In genomic region chr13:66618702-66619101, GRCh38 we compare ENCODE assay signal across 8 cellular contexts.
DNase-seq lines count a peak whose midpoint lies in the region; ATAC-seq and TF ChIP-seq lines count a peak whose summit lies in the region.
"Had no signal": no experiment of that assay in that cellular context is flagged by ENCODE, and none has a peak within 500 bp of the region (broad histone marks: within the 10 kb centered on the region; RNA-seq: fewer than 3 reads in every experiment).

No MANE protein-coding gene starts in this region.

- WGBS in psoas muscle, 3 donors = 17 to 31% (median 17%) methylated on average over 1 of the region's 1 CpG

- H3K27me3 Mint-ChIP-seq in chondrocyte (ENCODE audit: low read depth) = no peaks in the 10 kb centered on the region

- no peak for DNase-seq in chondrocyte (ENCODE audit: low spot score)
- DNase-seq in psoas muscle = no peak
- DNase-seq in DMS114 treated with DMSO at 0.1 percent for 48 hours (lab: John Stamatoyannopoulos, UW; ENCODE audit: unreplicated experiment) = no peak
- no peak for DNase-seq in stimulated activated naive CD4-positive, alpha-beta T cell (lab: John Stamatoyannopoulos, UW)
- DNase-seq: pancreas had no signal

- no peaks in the 10 kb centered on the region for H3K36me3 Mint-ChIP-seq in chondrocyte (ENCODE audit: low read depth)

- H3K27ac Mint-ChIP-seq in chondrocyte (ENCODE audit: unreplicated experiment) = no peak overlapping the region

- no peaks in the 10 kb centered on the region for H3K36me3 ChIP-seq in psoas muscle (ENCODE audit: insufficient read depth in 1 of 2, low read depth in 1 of 2)
- H3K36me3 ChIP-seq: pancreas had no signal

- ATAC-seq in GM18907 (IDR thresholded peaks at IDR 0.05; ENCODE audit: unreplicated experiment) (peak; percentile 74), psoas muscle (peak in 2 of 4 donors; percentile 65 to 68), HG02642 (IDR thresholded peaks at IDR 0.05; ENCODE audit: poor library complexity, unreplicated experiment) (no peak)

- no peaks in the 10 kb centered on the region for H3K9me3 ChIP-seq in psoas muscle
- H3K9me3 ChIP-seq: pancreas had no signal

- H3K4me1 ChIP-seq in psoas muscle = peaks cover 6% of the 10 kb centered on the region
- H3K4me1 ChIP-seq: pancreas had no signal

- no peak overlapping the region for H3K4me3 ChIP-seq in psoas muscle
- H3K4me3 ChIP-seq: pancreas had no signal

- intact Hi-C loops in psoas muscle (cut with DNase I) = no loop called here

- H3K4me1 Mint-ChIP-seq in chondrocyte (ENCODE audit: low read depth) = no peaks in the 10 kb centered on the region

- peaks cover 15% of the 10 kb centered on the region for H3K9me3 Mint-ChIP-seq in chondrocyte (ENCODE audit: low read depth)

- H3K27me3 ChIP-seq in psoas muscle (ENCODE audit: insufficient read depth in 3 of 3, low read length in 2 of 3) = no peaks in the 10 kb centered on the region
- H3K27me3 ChIP-seq: pancreas had no signal

- H3K27ac ChIP-seq in psoas muscle = no peak overlapping the region
- H3K27ac ChIP-seq: pancreas had no signal

- H3K4me3 Mint-ChIP-seq in chondrocyte (ENCODE audit: unreplicated experiment) = no peak overlapping the region

- TF ChIP-seq CTCF in LNCAP (IDR thresholded peaks at IDR 0.05) (peak; percentile 47), chondrocyte (IDR thresholded peaks at IDR 0.05) (peak; percentile 85), psoas muscle (IDR thresholded peaks at IDR 0.05) (peak; percentile 43)
